In the genomic region with DNA sequence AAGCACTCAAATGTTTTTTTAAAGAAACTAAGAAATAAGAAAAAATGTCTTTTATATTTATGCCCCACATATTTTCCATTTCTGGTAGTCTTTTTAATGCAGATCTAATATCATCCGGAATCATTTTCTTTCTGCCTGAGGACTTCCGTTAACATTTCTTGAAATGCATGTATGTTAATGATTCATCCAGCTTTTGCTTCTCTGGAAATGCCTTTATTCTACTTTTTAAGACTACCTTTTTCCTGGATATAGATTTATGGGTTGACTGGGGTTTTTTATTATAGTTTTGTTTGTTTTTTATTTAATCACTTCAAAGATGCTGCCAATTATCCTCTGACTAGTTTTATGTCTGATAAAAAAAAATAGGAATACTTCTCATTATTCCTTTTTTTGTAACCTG, we compare ENCODE assay signal across 30 cellular contexts. TPM values are rescaled to one million over a fixed set of nuclear protein-coding genes. Genes with fewer than 3 reads are reported as not detected.
DNase-seq lines count a peak whose midpoint lies in the region; ATAC-seq and TF ChIP-seq lines count a peak whose summit lies in the region.
"Had no signal": no experiment of that assay in that cellular context is flagged by ENCODE, and none has a peak within 500 bp of the region (broad histone marks: within the 10 kb centered on the region; RNA-seq: fewer than 3 reads in every experiment).

No MANE protein-coding gene starts in this region.

- no peak overlapping the region for H2AFZ ChIP-seq in PC-3 (ENCODE audit: low read length)

- TF ChIP-seq CTCF in PC-3 (conservative IDR thresholded peaks at IDR 0.05; ENCODE audit: low read depth, low read length), result no peak
- TF ChIP-seq CTCF in VCaP (conservative IDR thresholded peaks at IDR 0.05), result no peak

- H4K20me1 ChIP-seq in PC-3 (ENCODE audit: low read length), result no peaks in the 10 kb centered on the region
- H4K20me1 ChIP-seq: BLaER1; BLaER1 treated with 17β-estradiol and CSF1 and Interleukin-3, amounts not matched to agents 10 nM and 100 nM had no signal

- ATAC-seq in PC-3, result peak; percentile 90
- no peak for ATAC-seq in HG02970 (IDR thresholded peaks at IDR 0.05; ENCODE audit: low FRiP score, unreplicated experiment)
- ATAC-seq: A549; CD8-positive, alpha-beta T cell had no signal

- no peaks in the 10 kb centered on the region for H3K27me3 ChIP-seq in PC-3 (ENCODE audit: low read length)
- H3K27me3 ChIP-seq: BE2C; BLaER1; BLaER1 treated with 17β-estradiol and CSF1 and Interleukin-3, amounts not matched to agents 10 nM and 100 nM had no signal

- H3K27ac ChIP-seq in PC-3 (ENCODE audit: low read length) (no peak overlapping the region), VCaP (peak overlapping the region; percentile 26; the same call in 1 of the 2 replicates)
- H3K27ac ChIP-seq: 22Rv1; A549; BLaER1; BLaER1 treated with 17β-estradiol and CSF1 and Interleukin-3, amounts not matched to agents 10 nM and 100 nM; C4-2B had no signal

- no peak overlapping the region for H3K9ac ChIP-seq in PC-3 (ENCODE audit: low read length)
- H3K9ac ChIP-seq: BLaER1; BLaER1 treated with 17β-estradiol and CSF1 and Interleukin-3, amounts not matched to agents 10 nM and 100 nM had no signal

- POLR2A ChIA-PET in PC-3 (lab: Charles Lee; ENCODE audit: unreplicated experiment), result no interaction called here

- intact Hi-C loops in PC-3 (cut with micrococcal nuclease), result no loop called here

- H3K79me2 ChIP-seq in PC-3 (ENCODE audit: low read length), result no peaks in the 10 kb centered on the region

- H3K36me3 ChIP-seq in PC-3 (ENCODE audit: low read depth, low read length), result no peaks in the 10 kb centered on the region
- H3K36me3 ChIP-seq: BE2C; BLaER1; BLaER1 treated with 17β-estradiol and CSF1 and Interleukin-3, amounts not matched to agents 10 nM and 100 nM had no signal

- peaks cover 15% of the 10 kb centered on the region for H3K4me1 ChIP-seq in PC-3 (ENCODE audit: insufficient read depth, low read length)
- H3K4me1 ChIP-seq: A549; BE2C; BLaER1; BLaER1 treated with 17β-estradiol and CSF1 and Interleukin-3, amounts not matched to agents 10 nM and 100 nM; Caco-2 had no signal

- no peaks in the 10 kb centered on the region for H3F3A ChIP-seq in PC-3 (ENCODE audit: low read length, unreplicated experiment)

- H3K9me2 ChIP-seq in PC-3 (replicated peaks; ENCODE audit: low read length), result no peaks in the 10 kb centered on the region

- BruUV-seq in PC-3 (replicated peaks; lab: Mats Ljungman, UMichigan), result no TSS peak

- H3K4me2 ChIP-seq in PC-3 (ENCODE audit: low read length), result peak overlapping the region; percentile 33
- H3K4me2 ChIP-seq: A549; BLaER1; BLaER1 treated with 17β-estradiol and CSF1 and Interleukin-3, amounts not matched to agents 10 nM and 100 nM had no signal

- H3K9me3 ChIP-seq in PC-3 (ENCODE audit: low read length), result no peaks in the 10 kb centered on the region
- H3K9me3 ChIP-seq: A549; BE2C; BLaER1; BLaER1 treated with 17β-estradiol and CSF1 and Interleukin-3, amounts not matched to agents 10 nM and 100 nM; Caco-2 had no signal

- CTCF ChIA-PET in PC-3 (lab: Charles Lee), result no interaction called here

- no peak overlapping the region for H3K4me3 ChIP-seq in PC-3 (ENCODE audit: low read length)
- H3K4me3 ChIP-seq: A549; BLaER1; BLaER1 treated with 17β-estradiol and CSF1 and Interleukin-3, amounts not matched to agents 10 nM and 100 nM had no signal

- DNase-seq in PC-3, result peak; percentile 67
- no peak for DNase-seq in activated CD4-positive, alpha-beta T cell treated with anti-CD3 and anti-CD28 coated beads for 1 hour
- DNase-seq: 8988T; ACHN; AML-193; BE2C; C1 segment of cervical spinal cord; Caco-2; Calu3; CD4-positive, alpha-beta memory T cell; CD4-positive, alpha-beta T cell; CD4-positive, CD25-positive, alpha-beta regulatory T cell; CD8-positive, alpha-beta memory T cell; CD8-positive, alpha-beta T cell; COR-L47; DMS 273 treated with DMSO at 0.1 percent for 48 hours; DMS153; DMS53; DMS79; DMS79 treated with DMSO at 0.1 percent for 48 hours; DND-41; EL had no signal

RNA-seq across cellular contexts. Expression of gene LDLRAD3, which starts 57.1 kb away (rescaled TPM):
- total RNA-seq in PC-3 (2014; rRNA removed), result 15.3 and 15.6 TPM in 2 replicates
- total RNA-seq: B cell; CD4-positive, alpha-beta memory T cell; CD4-positive, CD25-positive, alpha-beta regulatory T cell; CD8-positive, alpha-beta T cell had no signal
